8 cellular contexts compared by ENCODE assay signal in the genomic region with DNA sequence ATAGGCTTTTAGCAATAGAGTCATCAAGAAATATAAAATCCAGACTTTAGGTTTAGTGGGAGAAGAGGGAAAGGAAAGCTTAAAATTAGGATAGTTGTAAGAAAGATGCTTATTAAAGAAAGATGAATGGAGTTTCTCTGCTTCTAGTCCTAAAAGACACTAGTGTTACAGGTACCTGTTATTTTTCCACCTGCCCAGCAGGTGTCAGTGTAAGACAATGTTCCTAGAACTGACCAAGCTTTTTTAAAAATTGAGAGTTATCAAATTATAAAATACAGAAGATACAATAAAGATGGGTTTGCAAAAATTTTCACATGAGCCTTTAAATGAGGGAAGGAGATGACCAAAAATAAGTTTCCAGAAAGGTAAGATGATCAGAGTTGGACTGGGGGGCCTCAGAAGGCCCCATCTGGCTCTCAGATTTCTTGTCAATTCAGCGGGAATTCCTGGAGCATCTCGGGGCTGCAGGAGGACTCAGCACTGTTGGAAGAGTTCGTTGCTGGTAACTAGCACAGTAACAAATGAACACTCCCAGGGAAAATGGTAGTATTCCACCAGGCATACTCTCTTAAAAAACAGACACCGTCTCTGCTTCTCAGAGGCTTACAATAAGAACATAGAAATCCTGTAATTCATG.
DNase-seq lines count a peak whose midpoint lies in the region; ATAC-seq and TF ChIP-seq lines count a peak whose summit lies in the region.

No MANE protein-coding gene starts in this region.

- TF ChIP-seq CTCF in kidney epithelial cell (IDR thresholded peaks at IDR 0.05; ENCODE audit: insufficient read depth, low read length, poor library complexity, severe bottlenecking): peak; percentile 58

- H3K4me3 Mint-ChIP-seq in activated naive CD8-positive, alpha-beta T cell treated with anti-CD3 and anti-CD28 coated beads, Interleukin-2, amount 50 U/mL, for 24 hours: no peak overlapping the region

- H3K27me3 ChIP-seq in kidney epithelial cell (ENCODE audit: control insufficient read depth, insufficient read depth, low read length): no peaks in the 10 kb centered on the region

- no peaks in the 10 kb centered on the region for H3K36me3 ChIP-seq in kidney epithelial cell (ENCODE audit: control insufficient read depth, insufficient read depth, low read length)

- DNase-seq in stimulated activated CD4-positive, alpha-beta T cell treated with anti-CD3 and anti-CD28 coated beads, Interleukin-2, amount 100 ng/mL, for 4 hours (ENCODE audit: low read depth): peak; percentile 18
- no peak for DNase-seq in stimulated activated CD4-positive, alpha-beta T cell treated with anti-CD3 and anti-CD28 coated beads, Interleukin-4, amount 100 ng/mL, for 4 hours
- DNase-seq in NCI-H146 (lab: John Stamatoyannopoulos, UW) (peak; percentile 33), kidney epithelial cell (ENCODE audit: low read depth) (no peak), NCI-H128 (lab: John Stamatoyannopoulos, UW; ENCODE audit: unreplicated experiment) (no peak), 8988T (no peak), midbrain (lab: John Stamatoyannopoulos, UW) (no peak)
- peak; percentile 48 for DNase-seq in activated naive CD8-positive, alpha-beta T cell treated with anti-CD3 and anti-CD28 coated beads, Interleukin-2, amount 50 U/mL, for 24 hours

- no peak overlapping the region for H3K27ac Mint-ChIP-seq in activated naive CD8-positive, alpha-beta T cell treated with anti-CD3 and anti-CD28 coated beads, Interleukin-2, amount 50 U/mL, for 24 hours

- no peak overlapping the region for H3K4me3 ChIP-seq in kidney epithelial cell (ENCODE audit: low read depth, low read length)

- H3K36me3 Mint-ChIP-seq in activated naive CD8-positive, alpha-beta T cell treated with anti-CD3 and anti-CD28 coated beads, Interleukin-2, amount 50 U/mL, for 24 hours (ENCODE audit: low read depth): peaks cover 2% of the 10 kb centered on the region

- H3K27me3 Mint-ChIP-seq in activated naive CD8-positive, alpha-beta T cell treated with anti-CD3 and anti-CD28 coated beads, Interleukin-2, amount 50 U/mL, for 24 hours: no peaks in the 10 kb centered on the region

- ATAC-seq in activated naive CD8-positive, alpha-beta T cell treated with anti-CD3 and anti-CD28 coated beads, Interleukin-2, amount 50 U/mL, for 24 hours: no peak

- peaks cover 9% of the 10 kb centered on the region for H3K9me3 Mint-ChIP-seq in activated naive CD8-positive, alpha-beta T cell treated with anti-CD3 and anti-CD28 coated beads, Interleukin-2, amount 50 U/mL, for 24 hours

- peaks cover 4% of the 10 kb centered on the region for H3K4me1 Mint-ChIP-seq in activated naive CD8-positive, alpha-beta T cell treated with anti-CD3 and anti-CD28 coated beads, Interleukin-2, amount 50 U/mL, for 24 hours

Comparison
In these comparisons a context has a peak if more than half of its experiments do, and no peak if none do; other contexts are left out.
1. DNase-seq: peak in stimulated activated CD4-positive, alpha-beta T cell treated with anti-CD3 and anti-CD28 coated beads, Interleukin-2, amount 100 ng/mL, for 4 hours (single experiment), NCI-H146 (single experiment) and activated naive CD8-positive, alpha-beta T cell treated with anti-CD3 and anti-CD28 coated beads, Interleukin-2, amount 50 U/mL, for 24 hours (single experiment); none in stimulated activated CD4-positive, alpha-beta T cell treated with anti-CD3 and anti-CD28 coated beads, Interleukin-4, amount 100 ng/mL, for 4 hours (0 of 2), kidney epithelial cell (single experiment), NCI-H128 (single experiment), 8988T (single experiment) and midbrain (single experiment).